ENCODE assay signal across 21 cellular contexts in the genomic region with DNA sequence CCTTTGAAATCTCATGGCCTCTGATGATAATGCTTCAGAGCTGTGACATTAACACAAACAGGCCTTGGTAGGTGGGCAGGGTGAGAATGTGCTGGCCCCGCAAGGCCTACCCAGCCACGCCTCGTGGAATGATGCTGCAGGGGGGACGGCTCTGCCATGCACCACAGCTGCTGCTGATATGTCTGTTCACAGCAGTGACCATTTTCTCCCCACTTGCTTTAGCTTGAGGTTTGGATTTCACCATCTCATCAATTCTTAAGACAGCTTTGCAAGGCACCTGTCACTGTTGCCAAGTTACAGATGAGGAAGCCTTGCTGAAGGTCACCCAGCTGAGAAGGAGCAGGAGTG.
"Had no signal": no experiment of that assay in that cellular context is flagged by ENCODE, and none has a peak within 500 bp of the region (broad histone marks: within the 10 kb centered on the region; RNA-seq: fewer than 3 reads in every experiment).

No MANE protein-coding gene starts in this region.

- H3K4me1 Mint-ChIP-seq: activated CD4-positive, alpha-beta memory T cell treated with anti-CD3 and anti-CD28 coated beads, Interleukin-2, amount 10 ng/mL, durations not matched to agents 7 days and 5 days; activated CD4-positive, alpha-beta T cell treated with anti-CD3 and anti-CD28 coated beads, Interleukin-2, amount 10 ng/mL, durations not matched to agents 24 days and 14 days; activated naive CD8-positive, alpha-beta T cell treated with anti-CD3 and anti-CD28 coated beads for 36 hours; stimulated activated effector memory CD8-positive, alpha-beta T cell treated with anti-CD3 and anti-CD28 coated beads, Interleukin-12 subunit alpha, Interleukin-12 subunit beta, amount 100 ng/mL, for 72 hours; stimulated activated naive CD8-positive, alpha-beta T cell treated with anti-CD3 and anti-CD28 coated beads, Interleukin-15, amount 100 ng/mL, for 72 hours had no signal

- H3K27me3 ChIP-seq: gastrocnemius medialis, ovary, tibial artery had no signal

- H3K9me3 ChIP-seq: esophagus squamous epithelium, gastrocnemius medialis, mucosa of descending colon, ovary, prostate gland, tibial artery had no signal

- H3K27me3 Mint-ChIP-seq: activated CD4-positive, alpha-beta memory T cell treated with anti-CD3 and anti-CD28 coated beads, Interleukin-2, amount 10 ng/mL, durations not matched to agents 7 days and 5 days; activated naive CD8-positive, alpha-beta T cell treated with anti-CD3 and anti-CD28 coated beads for 36 hours; naive thymus-derived CD4-positive, alpha-beta T cell; stimulated activated naive CD8-positive, alpha-beta T cell treated with anti-CD3 and anti-CD28 coated beads, Interleukin-15, amount 100 ng/mL, for 72 hours had no signal

- H3K36me3 ChIP-seq: esophagus squamous epithelium, gastrocnemius medialis, ovary, prostate gland, tibial artery had no signal

- H3K4me3 ChIP-seq: coronary artery, esophagus squamous epithelium, gastrocnemius medialis, mucosa of descending colon, ovary, prostate gland, skin epidermis, tibial artery had no signal

- H3K27ac ChIP-seq: coronary artery, esophagus squamous epithelium, gastrocnemius medialis, ovary, prostate gland, skin epidermis, tibial artery had no signal

- H3K4me3 Mint-ChIP-seq: activated CD4-positive, alpha-beta memory T cell treated with anti-CD3 and anti-CD28 coated beads, Interleukin-2, amount 10 ng/mL, durations not matched to agents 7 days and 5 days; activated CD4-positive, alpha-beta T cell treated with anti-CD3 and anti-CD28 coated beads, Interleukin-2, amount 10 ng/mL, durations not matched to agents 24 days and 14 days; activated naive CD8-positive, alpha-beta T cell treated with anti-CD3 and anti-CD28 coated beads for 36 hours; activated T-cell treated with anti-CD3 and anti-CD28 coated beads, Interleukin-2, amount 50 U/mL, for 4 hours; memory B cell; naive thymus-derived CD4-positive, alpha-beta T cell; stimulated activated effector memory CD8-positive, alpha-beta T cell treated with anti-CD3 and anti-CD28 coated beads, Interleukin-12 subunit alpha, Interleukin-12 subunit beta, amount 100 ng/mL, for 72 hours; stimulated activated naive CD8-positive, alpha-beta T cell treated with anti-CD3 and anti-CD28 coated beads, Interleukin-15, amount 100 ng/mL, for 72 hours had no signal

- H3K4me1 ChIP-seq: esophagus squamous epithelium, gastrocnemius medialis, prostate gland, tibial artery had no signal

- H3K27ac Mint-ChIP-seq: activated CD4-positive, alpha-beta memory T cell treated with anti-CD3 and anti-CD28 coated beads, Interleukin-2, amount 10 ng/mL, durations not matched to agents 7 days and 5 days; activated CD4-positive, alpha-beta T cell treated with anti-CD3 and anti-CD28 coated beads, Interleukin-2, amount 10 ng/mL, durations not matched to agents 24 days and 14 days; activated naive CD8-positive, alpha-beta T cell treated with anti-CD3 and anti-CD28 coated beads for 36 hours; memory B cell; naive thymus-derived CD4-positive, alpha-beta T cell; stimulated activated effector memory CD8-positive, alpha-beta T cell treated with anti-CD3 and anti-CD28 coated beads, Interleukin-12 subunit alpha, Interleukin-12 subunit beta, amount 100 ng/mL, for 72 hours had no signal

- ATAC-seq: activated T-cell treated with anti-CD3 and anti-CD28 coated beads, Interleukin-2, amount 50 U/mL, for 4 hours; gastrocnemius medialis; mucosa of descending colon; naive thymus-derived CD4-positive, alpha-beta T cell; stimulated activated naive CD8-positive, alpha-beta T cell treated with anti-CD3 and anti-CD28 coated beads, Interleukin-15, amount 100 ng/mL, for 72 hours had no signal

- H3K36me3 Mint-ChIP-seq: activated naive CD8-positive, alpha-beta T cell treated with anti-CD3 and anti-CD28 coated beads for 36 hours; memory B cell; naive thymus-derived CD4-positive, alpha-beta T cell; stimulated activated effector memory CD8-positive, alpha-beta T cell treated with anti-CD3 and anti-CD28 coated beads, Interleukin-12 subunit alpha, Interleukin-12 subunit beta, amount 100 ng/mL, for 72 hours had no signal

- DNase-seq: activated CD4-positive, alpha-beta memory T cell treated with anti-CD3 and anti-CD28 coated beads, Interleukin-2, amount 10 ng/mL, durations not matched to agents 7 days and 5 days; activated CD4-positive, alpha-beta T cell treated with anti-CD3 and anti-CD28 coated beads, Interleukin-2, amount 10 ng/mL, durations not matched to agents 24 days and 14 days; activated naive CD4-positive, alpha-beta T cell treated with Interleukin-2 at 50 U/mL for 16 hours; activated naive CD8-positive, alpha-beta T cell treated with anti-CD3 and anti-CD28 coated beads for 36 hours; activated T-cell treated with anti-CD3 and anti-CD28 coated beads, Interleukin-2, amount 50 U/mL, for 4 hours; esophagus squamous epithelium; gastrocnemius medialis; hippocampal formation; kidney glomerular epithelial cell; left ventricle myocardium superior; naive thymus-derived CD4-positive, alpha-beta T cell; stimulated activated CD4-positive, alpha-beta T cell treated with anti-CD3 and anti-CD28 coated beads, Interleukin-2, amount 100 ng/mL, for 24 hours; stimulated activated naive CD8-positive, alpha-beta T cell treated with anti-CD3 and anti-CD28 coated beads, Interleukin-15, amount 100 ng/mL, for 72 hours had no signal

- H3K9me3 Mint-ChIP-seq: activated CD4-positive, alpha-beta memory T cell treated with anti-CD3 and anti-CD28 coated beads, Interleukin-2, amount 10 ng/mL, durations not matched to agents 7 days and 5 days; activated CD4-positive, alpha-beta T cell treated with anti-CD3 and anti-CD28 coated beads, Interleukin-2, amount 10 ng/mL, durations not matched to agents 24 days and 14 days; activated naive CD8-positive, alpha-beta T cell treated with anti-CD3 and anti-CD28 coated beads for 36 hours; activated T-cell treated with anti-CD3 and anti-CD28 coated beads, Interleukin-2, amount 50 U/mL, for 4 hours; memory B cell; naive thymus-derived CD4-positive, alpha-beta T cell; stimulated activated effector memory CD8-positive, alpha-beta T cell treated with anti-CD3 and anti-CD28 coated beads, Interleukin-12 subunit alpha, Interleukin-12 subunit beta, amount 100 ng/mL, for 72 hours; stimulated activated naive CD8-positive, alpha-beta T cell treated with anti-CD3 and anti-CD28 coated beads, Interleukin-15, amount 100 ng/mL, for 72 hours had no signal
